In genomic region chr2:135985018-135985825, GRCh38 we compare ENCODE assay signal across 1 cellular context.
A peak's percentile ranks its signal among the peaks of the same experiment; 100 is the strongest.
TF ChIP-seq lines count a peak whose summit lies in the region.

DARS1 (minus strand) TSS chr2:135985626; CDS start chr2:135985468, 158 bp downstream.

TF ChIP-seq in HEK293, 187 proteins besides CTCF, POLR2A, EP300 and RAD21 (continued from another document and continues in another):
- TF ChIP-seq ZNF398 (tag by site-specific recombination; IDR thresholded peaks at IDR 0.05) (no peak), ZNF211 (tag by site-specific recombination; IDR thresholded peaks at IDR 0.05; ENCODE audit: low read depth) (no peak), WT1 (tag by site-specific recombination; IDR thresholded peaks at IDR 0.05) (peak; percentile 49; the same call in 1 of the 2 replicates), ZNF280C (tag by site-specific recombination; IDR thresholded peaks at IDR 0.05) (no peak), ZNF513 (tag by site-specific recombination; IDR thresholded peaks at IDR 0.05) (no peak), ZNF391 (tag by site-specific recombination; IDR thresholded peaks at IDR 0.05; ENCODE audit: borderline replicate concordance, low read depth) (no peak; the same call in 1 of the 2 replicates), IKZF3 (tag by site-specific recombination; IDR thresholded peaks at IDR 0.05) (peak; percentile 100), ZNF529 (tag by site-specific recombination; IDR thresholded peaks at IDR 0.05; ENCODE audit: insufficient replicate concordance) (no peak), ZNF2 (tag by site-specific recombination; IDR thresholded peaks at IDR 0.05) (peak; percentile 38; the same call in 1 of the 2 replicates), ZNF670 (tag by site-specific recombination; IDR thresholded peaks at IDR 0.05; ENCODE audit: low read depth) (no peak), ATF2 (tag by site-specific recombination; IDR thresholded peaks at IDR 0.05; ENCODE audit: low read depth) (no peak), ZNF549 (tag by site-specific recombination; IDR thresholded peaks at IDR 0.05) (no peak), ZBTB6 (tag by site-specific recombination; IDR thresholded peaks at IDR 0.05) (no peak), ZNF175 (tag by site-specific recombination; IDR thresholded peaks at IDR 0.05) (no peak), ZNF658 (tag by site-specific recombination; IDR thresholded peaks at IDR 0.05) (no peak), ZNF792 (tag by site-specific recombination; IDR thresholded peaks at IDR 0.05) (no peak), SP7 (tag by site-specific recombination; IDR thresholded peaks at IDR 0.05) (peak; percentile 36), SCRT2 (tag by site-specific recombination; IDR thresholded peaks at IDR 0.05) (peak; percentile 81), ZNF704 (tag by site-specific recombination; IDR thresholded peaks at IDR 0.05) (no peak), ZNF311 (tag by site-specific recombination; IDR thresholded peaks at IDR 0.05; ENCODE audit: borderline replicate concordance) (no peak), BCL11B (tag by site-specific recombination; IDR thresholded peaks at IDR 0.05; ENCODE audit: low read depth) (no peak), ZNF416 (tag by site-specific recombination; IDR thresholded peaks at IDR 0.05) (no peak), ZBTB26 (tag by site-specific recombination; optimal IDR thresholded peaks at IDR 0.05) (peak; percentile 75), ELK4 (IDR thresholded peaks at IDR 0.05; ENCODE audit: borderline replicate concordance, low read depth, low read length) (no peak), ZSCAN4 (tag by site-specific recombination; IDR thresholded peaks at IDR 0.05) (0 out of 2 replicates have a peak, but pooled peaks have one; percentile 6), ZSCAN23 (tag by site-specific recombination; IDR thresholded peaks at IDR 0.05) (no peak), ZNF18 (tag by site-specific recombination; IDR thresholded peaks at IDR 0.05) (peak; percentile 37; the same call in 1 of the 2 replicates), ZNF354C (tag by site-specific recombination; IDR thresholded peaks at IDR 0.05; ENCODE audit: borderline replicate concordance, low read depth) (no peak), ZNF184 (tag by site-specific recombination; IDR thresholded peaks at IDR 0.05) (no peak), ZNF660 (tag by site-specific recombination; IDR thresholded peaks at IDR 0.05) (no peak), ZNF560 (tag by site-specific recombination; IDR thresholded peaks at IDR 0.05; ENCODE audit: borderline replicate concordance) (no peak), ZNF776 (tag by site-specific recombination; IDR thresholded peaks at IDR 0.05; ENCODE audit: borderline replicate concordance) (no peak), ZNF521 (tag by site-specific recombination; IDR thresholded peaks at IDR 0.05) (no peak), YY2 (tag by site-specific recombination; IDR thresholded peaks at IDR 0.05) (no peak), ZNF571 (tag by site-specific recombination; IDR thresholded peaks at IDR 0.05) (no peak), ZNF677 (tag by site-specific recombination; IDR thresholded peaks at IDR 0.05) (no peak), FEZF1 (tag by site-specific recombination; IDR thresholded peaks at IDR 0.05) (no peak), ZNF544 (tag by site-specific recombination; IDR thresholded peaks at IDR 0.05) (no peak), ZNF146 (tag by site-specific recombination; IDR thresholded peaks at IDR 0.05) (no peak), PRDM6 (tag by site-specific recombination; IDR thresholded peaks at IDR 0.05) (no peak), ZNF580 (tag by site-specific recombination; IDR thresholded peaks at IDR 0.05) (0 out of 2 replicates have a peak, but pooled peaks have one; percentile 28), ZNF488 (tag by site-specific recombination; IDR thresholded peaks at IDR 0.05) (no peak)
